ENCODE assay signal across 8 cellular contexts in the genomic region with DNA sequence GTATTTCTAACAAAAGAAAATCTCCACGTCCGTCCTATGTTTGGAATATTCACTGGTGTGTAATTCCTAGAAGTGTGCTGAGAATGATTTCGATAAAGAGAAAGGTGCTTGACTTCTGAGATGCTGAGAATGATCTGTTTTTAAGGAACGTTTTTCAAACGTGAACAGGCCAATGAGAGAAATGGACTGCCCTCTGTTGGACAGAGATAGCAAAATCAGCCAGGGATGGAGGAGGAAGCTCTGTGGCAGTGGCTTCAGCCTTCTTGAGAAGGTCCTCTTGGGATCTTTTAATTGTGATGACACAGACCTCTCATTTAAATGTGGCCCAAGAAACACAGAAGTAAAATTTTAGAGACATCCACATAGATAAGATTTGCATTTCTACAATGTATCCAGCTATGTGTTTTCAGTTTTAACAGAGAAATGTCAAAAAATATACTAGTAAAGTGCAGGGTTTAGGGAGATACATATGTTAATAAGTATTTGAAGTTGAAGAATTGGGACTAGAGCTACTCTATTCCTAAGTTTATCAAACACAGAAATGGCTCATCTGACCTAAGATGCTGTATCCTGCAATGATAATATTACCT.
DNase-seq lines count a peak whose midpoint lies in the region; ATAC-seq and FAIRE-seq lines count a peak whose summit lies in the region.

No MANE protein-coding gene starts in this region.

- H3K27me3 ChIP-seq in small intestine (ENCODE audit: control insufficient read depth in 2 of 2, insufficient read depth in 2 of 2, low read length in 2 of 2) = peaks cover 0 to 8% of the 10 kb centered on the region in 2 donors

- no peak for ATAC-seq in activated naive CD4-positive, alpha-beta T cell treated with anti-CD3 and anti-CD28 coated beads, Interleukin-2, amount 50 U/mL, for 72 hours
- peak; percentile 67 for ATAC-seq in GM21737 (IDR thresholded peaks at IDR 0.05; ENCODE audit: unreplicated experiment)

- no peaks in the 10 kb centered on the region for H3K36me3 ChIP-seq in small intestine (ENCODE audit: control insufficient read depth in 2 of 2, insufficient read depth in 2 of 2, low read length in 2 of 2)

- WGBS in small intestine, 3 donors = 13 to 17% (median 17%) methylated on average over 5 of the region's 5 CpGs

- FAIRE-seq in small intestine (lab: Jason Lieb, UNC) = no peak

- H3K4me1 ChIP-seq in small intestine (ENCODE audit: control insufficient read depth in 2 of 2, insufficient read depth in 1 of 2, low read depth in 1 of 2, low read length in 1 of 2) = no peaks in the 10 kb centered on the region

- no peaks in the 10 kb centered on the region for H3K9me3 ChIP-seq in small intestine (ENCODE audit: control insufficient read depth, low read depth)

- no peak overlapping the region for H3K27ac ChIP-seq in small intestine (ENCODE audit: low read depth in 1 of 2, low read length in 1 of 2)

- H3K36me3 Mint-ChIP-seq in activated naive CD4-positive, alpha-beta T cell treated with anti-CD3 and anti-CD28 coated beads, Interleukin-2, amount 50 U/mL, for 72 hours = no peaks in the 10 kb centered on the region

- H3K27ac Mint-ChIP-seq in activated naive CD4-positive, alpha-beta T cell treated with anti-CD3 and anti-CD28 coated beads, Interleukin-2, amount 50 U/mL, for 72 hours = no peak overlapping the region

- no peak overlapping the region for H3K4me3 ChIP-seq in small intestine (ENCODE audit: low read depth in 1 of 2, low read length in 2 of 2)

- peak; percentile 5 for DNase-seq in activated naive CD4-positive, alpha-beta T cell treated with Interleukin-2 at 50 U/mL for 16 hours
- no peak for DNase-seq in activated naive CD4-positive, alpha-beta T cell treated with anti-CD3 and anti-CD28 coated beads, Interleukin-2, amount 50 U/mL, for 72 hours (ENCODE audit: low spot score in 2 of 2)
- DNase-seq in LoVo (ENCODE audit: low spot score) (peak; percentile 45), SW480 (ENCODE audit: low spot score) (peak; percentile 33), glomerular visceral epithelial cell (ENCODE audit: extremely low spot score) (peak; percentile 41), small intestine (peak; percentile 19), foreskin melanocyte (no peak)

- H3K9me3 Mint-ChIP-seq in activated naive CD4-positive, alpha-beta T cell treated with anti-CD3 and anti-CD28 coated beads, Interleukin-2, amount 50 U/mL, for 72 hours = no peaks in the 10 kb centered on the region

Comparison
In these comparisons a context has a peak if more than half of its experiments do, and no peak if none do; other contexts are left out.
1. DNase-seq: peak in activated naive CD4-positive, alpha-beta T cell treated with Interleukin-2 at 50 U/mL for 16 hours (single experiment), LoVo (single experiment), SW480 (single experiment), glomerular visceral epithelial cell (single experiment) and small intestine (single experiment); none in activated naive CD4-positive, alpha-beta T cell treated with anti-CD3 and anti-CD28 coated beads, Interleukin-2, amount 50 U/mL, for 72 hours (0 of 2) and foreskin melanocyte (single experiment).